9 cellular contexts compared by ENCODE assay signal in genomic region chr16:65117701-65118448, GRCh38. TPM values are rescaled to one million over a fixed set of nuclear protein-coding genes. Genes with fewer than 3 reads are reported as not detected.
DNase-seq lines count a peak whose midpoint lies in the region; ATAC-seq and TF ChIP-seq lines count a peak whose summit lies in the region.
"Had no signal": no experiment of that assay in that cellular context is flagged by ENCODE, and none has a peak within 500 bp of the region (broad histone marks: within the 10 kb centered on the region; RNA-seq: fewer than 3 reads in every experiment).

No MANE protein-coding gene starts in this region.

- no peak overlapping the region for H3K4me2 ChIP-seq in KMS-11
- H3K4me2 ChIP-seq: BLaER1 treated with 17β-estradiol and CSF1 and Interleukin-3, amounts not matched to agents 10 nM and 100 nM had no signal

- H3K4me3 ChIP-seq in KMS-11 (IDR thresholded peaks at IDR 0.05; ENCODE audit: insufficient read depth, low read depth, low read length) (no peak overlapping the region), choroid plexus epithelial cell (ENCODE audit: low read depth, low read length) (peak overlapping the region; percentile 16)
- H3K4me3 ChIP-seq: BLaER1 treated with 17β-estradiol and CSF1 and Interleukin-3, amounts not matched to agents 10 nM and 100 nM had no signal

- no peaks in the 10 kb centered on the region for H3K4me1 ChIP-seq in KMS-11 (ENCODE audit: low read depth, poor library complexity, severe bottlenecking)

- no peaks in the 10 kb centered on the region for H3K79me2 ChIP-seq in KMS-11 (ENCODE audit: insufficient read depth, low read depth)

- H3K27me3 ChIP-seq in KMS-11 (ENCODE audit: insufficient read depth, low read depth): no peaks in the 10 kb centered on the region

- H3K27ac ChIP-seq in KMS-11: no peak overlapping the region
- H3K27ac ChIP-seq: BLaER1 treated with 17β-estradiol and CSF1 and Interleukin-3, amounts not matched to agents 10 nM and 100 nM had no signal

- peak; percentile 72 for ATAC-seq in GM21576 (IDR thresholded peaks at IDR 0.05; ENCODE audit: unreplicated experiment)
- ATAC-seq in left colon: peak; percentile 83

- DNase-seq in NCI-H1417 (lab: John Stamatoyannopoulos, UW): peak; percentile 9 to 63 (median 32)
- DNase-seq in NCI-H1417 treated with DMSO at 0.1 percent for 48 hours (lab: John Stamatoyannopoulos, UW): no peak
- peak; percentile 71 for DNase-seq in RKO (ENCODE audit: low spot score)
- peak; percentile 95 for DNase-seq in choroid plexus epithelial cell (ENCODE audit: low read depth)
- DNase-seq in left colon: peak; percentile 49 to 60
- peak; percentile 57 for DNase-seq in stimulated activated CD8-positive, alpha-beta memory T cell treated with anti-CD3 and anti-CD28 coated beads, Interleukin-4, amount 100 ng/mL, for 48 hours

- no peaks in the 10 kb centered on the region for H4K20me1 ChIP-seq in KMS-11 (ENCODE audit: insufficient read depth)

- no peak overlapping the region for H3K9ac ChIP-seq in KMS-11
- H3K9ac ChIP-seq: BLaER1 treated with 17β-estradiol and CSF1 and Interleukin-3, amounts not matched to agents 10 nM and 100 nM had no signal

- H2AFZ ChIP-seq in KMS-11 (ENCODE audit: low read depth): peak overlapping the region; percentile 30

- TF ChIP-seq CTCF in KMS-11 (conservative IDR thresholded peaks at IDR 0.05; ENCODE audit: low read depth, low read length) (peak; percentile 86), choroid plexus epithelial cell (conservative IDR thresholded peaks at IDR 0.05; ENCODE audit: low read depth, low read length) (peak; percentile 98)

- no peaks in the 10 kb centered on the region for H3K36me3 ChIP-seq in KMS-11 (ENCODE audit: insufficient read depth)
- H3K36me3 ChIP-seq: BLaER1 treated with 17β-estradiol and CSF1 and Interleukin-3, amounts not matched to agents 10 nM and 100 nM had no signal

- intact Hi-C loops in left colon (cut with DNase I, micrococcal nuclease): loop anchor here in 1 of 2 donors (10.0 kb wide), 1 partner anchor 1753 kb away; no protein-coding TSS in a partner anchor

RNA-seq across cellular contexts. Expression of gene CDH11, which starts 4.0 kb away (rescaled TPM):
- 10 to 100 TPM in 1 of 2 donors, 1 to 10 TPM in 1; 4.4 to 15.6 TPM for total RNA-seq in left colon
